In genomic region chr17:46115687-46116086, GRCh38 we compare ENCODE assay signal across 1 cellular context.
TF ChIP-seq lines count a peak whose summit lies in the region.

No MANE protein-coding gene starts in this region.

TF ChIP-seq in WTC11, 78 proteins besides CTCF, POLR2A, EP300 and RAD21 (continued from another document):
- TF ChIP-seq, protein P1, sequence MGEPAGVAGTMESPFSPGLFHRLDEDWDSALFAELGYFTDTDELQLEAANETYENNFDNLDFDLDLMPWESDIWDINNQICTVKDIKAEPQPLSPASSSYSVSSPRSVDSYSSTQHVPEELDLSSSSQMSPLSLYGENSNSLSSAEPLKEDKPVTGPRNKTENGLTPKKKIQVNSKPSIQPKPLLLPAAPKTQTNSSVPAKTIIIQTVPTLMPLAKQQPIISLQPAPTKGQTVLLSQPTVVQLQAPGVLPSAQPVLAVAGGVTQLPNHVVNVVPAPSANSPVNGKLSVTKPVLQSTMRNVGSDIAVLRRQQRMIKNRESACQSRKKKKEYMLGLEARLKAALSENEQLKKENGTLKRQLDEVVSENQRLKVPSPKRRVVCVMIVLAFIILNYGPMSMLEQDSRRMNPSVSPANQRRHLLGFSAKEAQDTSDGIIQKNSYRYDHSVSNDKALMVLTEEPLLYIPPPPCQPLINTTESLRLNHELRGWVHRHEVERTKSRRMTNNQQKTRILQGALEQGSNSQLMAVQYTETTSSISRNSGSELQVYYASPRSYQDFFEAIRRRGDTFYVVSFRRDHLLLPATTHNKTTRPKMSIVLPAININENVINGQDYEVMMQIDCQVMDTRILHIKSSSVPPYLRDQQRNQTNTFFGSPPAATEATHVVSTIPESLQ (CRISPR knock-in tag; IDR thresholded peaks at IDR 0.05) = no peak
- TF ChIP-seq NR1H2 (CRISPR knock-in tag; IDR thresholded peaks at IDR 0.05) (no peak), ZNF219 (CRISPR knock-in tag; IDR thresholded peaks at IDR 0.05; ENCODE audit: borderline replicate concordance) (no peak), NR2C2 (CRISPR knock-in tag; IDR thresholded peaks at IDR 0.05) (no peak), MXD4 (CRISPR knock-in tag; IDR thresholded peaks at IDR 0.05; ENCODE audit: borderline replicate concordance) (no peak), IRF2 (CRISPR knock-in tag; IDR thresholded peaks at IDR 0.05; ENCODE audit: borderline replicate concordance, low read depth) (no peak), ZBTB21 (CRISPR knock-in tag; IDR thresholded peaks at IDR 0.05; ENCODE audit: borderline replicate concordance) (no peak), ZNF317 (CRISPR knock-in tag; IDR thresholded peaks at IDR 0.05; ENCODE audit: borderline replicate concordance, low read depth) (no peak), RELA (CRISPR knock-in tag; IDR thresholded peaks at IDR 0.05; ENCODE audit: borderline replicate concordance) (no peak)
- TF ChIP-seq, protein P2, sequence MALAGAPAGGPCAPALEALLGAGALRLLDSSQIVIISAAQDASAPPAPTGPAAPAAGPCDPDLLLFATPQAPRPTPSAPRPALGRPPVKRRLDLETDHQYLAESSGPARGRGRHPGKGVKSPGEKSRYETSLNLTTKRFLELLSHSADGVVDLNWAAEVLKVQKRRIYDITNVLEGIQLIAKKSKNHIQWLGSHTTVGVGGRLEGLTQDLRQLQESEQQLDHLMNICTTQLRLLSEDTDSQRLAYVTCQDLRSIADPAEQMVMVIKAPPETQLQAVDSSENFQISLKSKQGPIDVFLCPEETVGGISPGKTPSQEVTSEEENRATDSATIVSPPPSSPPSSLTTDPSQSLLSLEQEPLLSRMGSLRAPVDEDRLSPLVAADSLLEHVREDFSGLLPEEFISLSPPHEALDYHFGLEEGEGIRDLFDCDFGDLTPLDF (CRISPR knock-in tag; IDR thresholded peaks at IDR 0.05) = no peak
- TF ChIP-seq, protein P3, sequence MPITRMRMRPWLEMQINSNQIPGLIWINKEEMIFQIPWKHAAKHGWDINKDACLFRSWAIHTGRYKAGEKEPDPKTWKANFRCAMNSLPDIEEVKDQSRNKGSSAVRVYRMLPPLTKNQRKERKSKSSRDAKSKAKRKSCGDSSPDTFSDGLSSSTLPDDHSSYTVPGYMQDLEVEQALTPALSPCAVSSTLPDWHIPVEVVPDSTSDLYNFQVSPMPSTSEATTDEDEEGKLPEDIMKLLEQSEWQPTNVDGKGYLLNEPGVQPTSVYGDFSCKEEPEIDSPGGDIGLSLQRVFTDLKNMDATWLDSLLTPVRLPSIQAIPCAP (CRISPR knock-in tag; IDR thresholded peaks at IDR 0.05) = no peak
- TF ChIP-seq, protein P4, sequence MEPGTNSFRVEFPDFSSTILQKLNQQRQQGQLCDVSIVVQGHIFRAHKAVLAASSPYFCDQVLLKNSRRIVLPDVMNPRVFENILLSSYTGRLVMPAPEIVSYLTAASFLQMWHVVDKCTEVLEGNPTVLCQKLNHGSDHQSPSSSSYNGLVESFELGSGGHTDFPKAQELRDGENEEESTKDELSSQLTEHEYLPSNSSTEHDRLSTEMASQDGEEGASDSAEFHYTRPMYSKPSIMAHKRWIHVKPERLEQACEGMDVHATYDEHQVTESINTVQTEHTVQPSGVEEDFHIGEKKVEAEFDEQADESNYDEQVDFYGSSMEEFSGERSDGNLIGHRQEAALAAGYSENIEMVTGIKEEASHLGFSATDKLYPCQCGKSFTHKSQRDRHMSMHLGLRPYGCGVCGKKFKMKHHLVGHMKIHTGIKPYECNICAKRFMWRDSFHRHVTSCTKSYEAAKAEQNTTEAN (CRISPR knock-in tag; IDR thresholded peaks at IDR 0.05) = no peak
